Comparison of ENCODE assay signal across 8 cellular contexts in genomic region chr2:8836979-8837794, GRCh38. TPM values are rescaled to one million over a fixed set of nuclear protein-coding genes. Genes with fewer than 3 reads are reported as not detected.
DNase-seq lines count a peak whose midpoint lies in the region; ATAC-seq, FAIRE-seq and TF ChIP-seq lines count a peak whose summit lies in the region.

Gene KIDINS220, minus strand, starts transcription at chr2:8837613. Its CDS starts 10,520 bp downstream, at chr2:8827093.

- ATAC-seq in HG02798 (IDR thresholded peaks at IDR 0.05; ENCODE audit: poor library complexity, unreplicated experiment) = peak; percentile 94

- DNase-seq in GM13977 (ENCODE audit: low spot score) (peak; percentile 99), NCI-H1436 (lab: John Stamatoyannopoulos, UW) (peak; percentile 82), T-helper 2 cell (peak; percentile 70 to 87 (median 73)), right atrium auricular region (ENCODE audit: low spot score) (peak; percentile 87), pulmonary artery endothelial cell (ENCODE audit: low read depth, low spot score) (peak; percentile 29), urothelium cell line (ENCODE audit: low spot score) (peak; percentile 97)

- no peaks in the 10 kb centered on the region for H3K9me3 ChIP-seq in right atrium auricular region

- H3K27ac ChIP-seq in angular gyrus (ENCODE audit: low read depth, low read length) (peak within 1 kb of the TSS; percentile 48), right atrium auricular region (peak within 1 kb of the TSS; percentile 78 to 90)

- no peak for FAIRE-seq in urothelium cell line (lab: Jason Lieb, UNC)

- in situ Hi-C loops in GM13977 (cut with MboI; ENCODE audit: low pct_unique_long_range_greater_than_20kb, low sequenced_read_pairs, unreplicated experiment) = no loop called here

- TF ChIP-seq CTCF in GM13977 (IDR thresholded peaks at IDR 0.05; ENCODE audit: extremely low read depth, insufficient read depth, missing control alignments) = no peak
- no peak for TF ChIP-seq CTCF in right atrium auricular region (IDR thresholded peaks at IDR 0.05)

- H3K36me3 ChIP-seq in right atrium auricular region = no peaks in the 10 kb centered on the region

- H3K27me3 ChIP-seq in right atrium auricular region = no peaks in the 10 kb centered on the region

- peak within 1 kb of the TSS; percentile 89 to 99 for H3K4me3 ChIP-seq in right atrium auricular region

- H3K4me1 ChIP-seq in right atrium auricular region = peaks cover 0 to 37% of the 10 kb centered on the region in 2 donors

RNA-seq across cellular contexts. Expression of gene KIDINS220, which starts in this region (rescaled TPM):
- total RNA-seq in right atrium auricular region = 10 to 100 TPM; 36.1 to 49.9 TPM
- total RNA-seq in pulmonary artery endothelial cell = 43.3 and 64.7 TPM in 2 replicates

Comparison
In these comparisons a context has a peak if more than half of its experiments do, and no peak if none do; other contexts are left out.
1. Peak in every context shown above with its lines: DNase-seq, ATAC-seq, H3K4me3 ChIP-seq and H3K27ac ChIP-seq.
2. DNase-seq: peak in every context shown above with its lines; median percentile 99 in GM13977; 97 in urothelium cell line; 87 in right atrium auricular region; 82 in NCI-H1436; 73 in T-helper 2 cell; 29 in pulmonary artery endothelial cell.